ENCODE assay signal across 12 cellular contexts in genomic region chr7:29839302-29839701, GRCh38. TPM values are rescaled to one million over a fixed set of nuclear protein-coding genes. Genes with fewer than 3 reads are reported as not detected.
DNase-seq lines count a peak whose midpoint lies in the region; ATAC-seq, FAIRE-seq and TF ChIP-seq lines count a peak whose summit lies in the region.
"Had no signal": no experiment of that assay in that cellular context is flagged by ENCODE, and none has a peak within 500 bp of the region (broad histone marks: within the 10 kb centered on the region; RNA-seq: fewer than 3 reads in every experiment).

No MANE protein-coding gene starts in this region.

- TF ChIP-seq CTCF in hepatocyte (IDR thresholded peaks at IDR 0.05; ENCODE audit: poor library complexity), result no peak

- no peak overlapping the region for H3K27ac ChIP-seq in hepatocyte

- no peaks in the 10 kb centered on the region for H3K36me3 ChIP-seq in hepatocyte (replicated peaks; ENCODE audit: insufficient read depth, low read depth)

- H3K27me3 ChIP-seq in hepatocyte, result no peaks in the 10 kb centered on the region

- peak; percentile 28 for DNase-seq in GM04504 (ENCODE audit: low read depth)
- peak; percentile 17 for DNase-seq in RCC 7860 (ENCODE audit: low spot score)
- DNase-seq in fibroblast of peridontal ligament (ENCODE audit: extremely low read depth), result peak; percentile 79
- no peak for DNase-seq in sciatic nerve (ENCODE audit: low spot score)
- DNase-seq in hepatocyte (ENCODE audit: low spot score), result no peak
- no peak for DNase-seq in activated effector memory CD4-positive, alpha-beta T cell treated with anti-CD3 and anti-CD28 coated beads, Interleukin-2, amount 50 U/mL, for 16 hours
- no peak for DNase-seq in HuH-7 (ENCODE audit: low spot score)
- DNase-seq: activated CD4-positive, CD25-positive, alpha-beta regulatory T cell treated with anti-CD3 and anti-CD28 coated beads, Interleukin-2, amount 50 U/mL, for 72 hours; activated gamma-delta T cell treated with Interleukin-2 at 50 U/mL for 16 hours; islet precursor cell; NCI-H1105 treated with DMSO at 0.1 percent for 48 hours had no signal

- H3K4me1 ChIP-seq in hepatocyte (ENCODE audit: insufficient read depth), result no peaks in the 10 kb centered on the region

- no peaks in the 10 kb centered on the region for H3K9me2 ChIP-seq in hepatocyte (replicated peaks; ENCODE audit: insufficient read depth)

- H3K4me3 ChIP-seq in hepatocyte, result no peak overlapping the region

- no peak overlapping the region for H3K4me2 ChIP-seq in hepatocyte

- intact Hi-C loops in sciatic nerve (cut with DNase I), result no loop called here

- H3K9me3 ChIP-seq in hepatocyte (ENCODE audit: low read depth), result no peaks in the 10 kb centered on the region

- H4K20me1 ChIP-seq in hepatocyte (ENCODE audit: insufficient read depth, poor library complexity, severe bottlenecking), result no peaks in the 10 kb centered on the region

- ATAC-seq in sciatic nerve, result peak; percentile 51
- no peak for ATAC-seq in HG03135 (IDR thresholded peaks at IDR 0.05; ENCODE audit: unreplicated experiment)

- 72% methylated on average over 7 of the region's 7 CpGs for WGBS in hepatocyte (ENCODE audit: low lambda C conversion rate, missing lambda C conversion rate)

- H2AFZ ChIP-seq in hepatocyte, result no peak overlapping the region

- FAIRE-seq in RCC 7860 (lab: Jason Lieb, UNC), result no peak

- H3K79me2 ChIP-seq in hepatocyte, result no peaks in the 10 kb centered on the region

RNA-seq across cellular contexts. Expression of gene WIPF3, which starts 33.0 kb away (rescaled TPM):
- total RNA-seq in sciatic nerve, result 5.3 TPM
- 1.8 and 2.4 TPM in 2 replicates for total RNA-seq in hepatocyte
- polyA plus RNA-seq in hepatocyte, result 0.98 and 1.2 TPM in 2 replicates

Comparison
In these comparisons a context has a peak if more than half of its experiments do, and no peak if none do; other contexts are left out.
1. DNase-seq: peak in GM04504 (single experiment), RCC 7860 (single experiment) and fibroblast of peridontal ligament (single experiment); none in sciatic nerve (single experiment), hepatocyte (single experiment), activated effector memory CD4-positive, alpha-beta T cell treated with anti-CD3 and anti-CD28 coated beads, Interleukin-2, amount 50 U/mL, for 16 hours (single experiment) and HuH-7 (single experiment).